In genomic region chr7:44040493-44040891, GRCh38 we compare ENCODE assay signal across 8 cellular contexts. TPM values are rescaled to one million over a fixed set of nuclear protein-coding genes. Genes with fewer than 3 reads are reported as not detected.
DNase-seq lines count a peak whose midpoint lies in the region; ATAC-seq, FAIRE-seq and TF ChIP-seq lines count a peak whose summit lies in the region.
"Not testable (repeated sequence)": the region's sequence is repeated elsewhere in the genome, so short reads cannot be mapped to it uniquely, and the experiment has no call there.

No MANE protein-coding gene starts in this region.

- peak overlapping the region; percentile 88 for H3K27ac Mint-ChIP-seq in activated CD4-positive, alpha-beta memory T cell treated with anti-CD3 and anti-CD28 coated beads for 36 hours

- H3K4me1 Mint-ChIP-seq in activated CD4-positive, alpha-beta memory T cell treated with anti-CD3 and anti-CD28 coated beads for 36 hours (ENCODE audit: low read depth): peaks cover 20% of the 10 kb centered on the region

- not testable (repeated sequence) for TF ChIP-seq CTCF in AG09309 (IDR thresholded peaks at IDR 0.05; ENCODE audit: control insufficient read depth, insufficient read depth, low read depth, low read length, missing control alignments); kidney epithelial cell (IDR thresholded peaks at IDR 0.05; ENCODE audit: insufficient read depth, low read length, poor library complexity, severe bottlenecking)
- TF ChIP-seq CTCF in bronchial epithelial cell (IDR thresholded peaks at IDR 0.05; ENCODE audit: insufficient read depth, low read length, severe bottlenecking): peak; percentile 27

- peak; percentile 28 for ATAC-seq in GM19025 (IDR thresholded peaks at IDR 0.05; ENCODE audit: low read depth, unreplicated experiment)
- peak; percentile 29 for ATAC-seq in HG03064 (IDR thresholded peaks at IDR 0.05; ENCODE audit: low read depth, unreplicated experiment)

- POLR2A ChIA-PET in activated CD4-positive, alpha-beta memory T cell treated with anti-CD3 and anti-CD28 coated beads for 36 hours (lab: Charles Lee): not testable (repeated sequence)

- not testable (repeated sequence) for H3K9me3 Mint-ChIP-seq in activated CD4-positive, alpha-beta memory T cell treated with anti-CD3 and anti-CD28 coated beads for 36 hours

- DNase-seq in AG09309 (ENCODE audit: low read depth); bronchial epithelial cell (ENCODE audit: low read depth); kidney epithelial cell (ENCODE audit: low read depth): not testable (repeated sequence)
- DNase-seq in NCI-H2227 (lab: John Stamatoyannopoulos, UW; ENCODE audit: unreplicated experiment): peak; percentile 55
- peak; percentile 77 for DNase-seq in activated CD4-positive, alpha-beta memory T cell treated with anti-CD3 and anti-CD28 coated beads for 36 hours
- peak in 2 of 3 donors; percentile 35 to 49 for DNase-seq in stimulated activated CD4-positive, alpha-beta T cell treated with anti-CD3 and anti-CD28 coated beads, Interleukin-12 subunit alpha, Interleukin-12 subunit beta, amount 100 ng/mL, for 48 hours (ENCODE audit: low read depth in 2 of 3, low spot score in 1 of 3)

- CTCF ChIA-PET in activated CD4-positive, alpha-beta memory T cell treated with anti-CD3 and anti-CD28 coated beads for 36 hours (lab: Charles Lee): interaction anchor here (0.6 to 1.0 kb wide), 2 partner anchors 13 to 20 kb away, joined by 3 read pairs; no protein-coding TSS in a partner anchor

- peak overlapping the region; percentile 81 for H3K4me3 Mint-ChIP-seq in activated CD4-positive, alpha-beta memory T cell treated with anti-CD3 and anti-CD28 coated beads for 36 hours

- H3K27me3 ChIP-seq in bronchial epithelial cell (ENCODE audit: control insufficient read depth, insufficient read depth, low read length); kidney epithelial cell (ENCODE audit: control insufficient read depth, insufficient read depth, low read length): not testable (repeated sequence)

- intact Hi-C loops in activated CD4-positive, alpha-beta memory T cell treated with anti-CD3 and anti-CD28 coated beads for 36 hours (cut with micrococcal nuclease): loop anchor here (10.0 kb wide), 2 partner anchors 116 to 386 kb away; partner anchors contain the start of gene UBE2D4

- FAIRE-seq in bronchial epithelial cell (lab: Jason Lieb, UNC): not testable (repeated sequence)

- H3K4me3 ChIP-seq in AG09309 (ENCODE audit: control insufficient read depth, low read depth, low read length) (peak overlapping the region; percentile 6; the same call in 1 of the 2 replicates), bronchial epithelial cell (ENCODE audit: low read depth, low read length) (peak overlapping the region; percentile 29), kidney epithelial cell (ENCODE audit: low read depth, low read length) (peak overlapping the region; percentile 27)

- H3K27me3 Mint-ChIP-seq in activated CD4-positive, alpha-beta memory T cell treated with anti-CD3 and anti-CD28 coated beads for 36 hours: not testable (repeated sequence)

- H3K36me3 Mint-ChIP-seq in activated CD4-positive, alpha-beta memory T cell treated with anti-CD3 and anti-CD28 coated beads for 36 hours: not testable (repeated sequence)

- not testable (repeated sequence) for H3K36me3 ChIP-seq in bronchial epithelial cell (ENCODE audit: control insufficient read depth, insufficient read depth, low read length); kidney epithelial cell (ENCODE audit: control insufficient read depth, insufficient read depth, low read length)

RNA-seq across cellular contexts. Expression of gene DBNL, which starts 4.0 kb away (rescaled TPM):
- 100 to 1,000 TPM; 128 to 129 TPM for total RNA-seq in activated CD4-positive, alpha-beta memory T cell treated with anti-CD3 and anti-CD28 coated beads for 36 hours
- 87.9 and 110 TPM in 2 replicates for total RNA-seq in bronchial epithelial cell
- 120 and 121 TPM in 2 replicates for total RNA-seq in kidney epithelial cell

RNA-seq across cellular contexts. Expression of gene PGAM2, which starts 24.9 kb away (rescaled TPM):
- under 1 TPM; 0.26 to 0.27 TPM for total RNA-seq in activated CD4-positive, alpha-beta memory T cell treated with anti-CD3 and anti-CD28 coated beads for 36 hours
- total RNA-seq in bronchial epithelial cell (0.53 and 0.90 TPM in 2 replicates), kidney epithelial cell (not detected in 2 replicates)

RNA-seq across cellular contexts. Expression of gene POLM, which starts 41.8 kb away (rescaled TPM):
- total RNA-seq in activated CD4-positive, alpha-beta memory T cell treated with anti-CD3 and anti-CD28 coated beads for 36 hours: 10 to 100 TPM; 32.5 to 32.7 TPM
- total RNA-seq in bronchial epithelial cell (6.3 and 7.7 TPM in 2 replicates), kidney epithelial cell (19.8 and 22.1 TPM in 2 replicates)

RNA-seq across cellular contexts. Expression of gene SPDYE1, which starts 42.8 kb away (rescaled TPM):
- not detected for total RNA-seq in activated CD4-positive, alpha-beta memory T cell treated with anti-CD3 and anti-CD28 coated beads for 36 hours
- total RNA-seq in bronchial epithelial cell: not detected in 2 replicates
- not detected in 2 replicates for total RNA-seq in kidney epithelial cell
